Comparison of ENCODE assay signal across 17 cellular contexts in the genomic region with DNA sequence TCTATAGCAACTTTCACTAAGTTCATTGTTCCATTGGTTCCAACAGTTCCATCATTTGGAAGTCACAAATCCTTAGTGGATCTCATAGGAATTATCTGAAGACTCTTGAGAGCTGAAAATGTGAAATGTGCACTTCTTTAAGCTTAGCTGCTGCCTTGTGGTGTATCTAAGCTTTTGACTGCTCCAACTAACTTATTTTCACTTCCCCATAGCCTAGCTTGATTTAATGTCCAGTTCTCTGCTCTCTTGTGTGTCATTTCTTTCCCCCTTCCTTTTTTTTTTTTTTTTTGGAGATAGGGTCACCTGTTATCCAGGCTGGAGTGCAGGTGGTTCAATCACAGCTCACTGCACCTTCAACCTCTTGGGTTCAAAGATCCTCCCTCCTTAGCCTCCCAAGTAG.
"Had no signal": no experiment of that assay in that cellular context is flagged by ENCODE, and none has a peak within 500 bp of the region (broad histone marks: within the 10 kb centered on the region; RNA-seq: fewer than 3 reads in every experiment).

No MANE protein-coding gene starts in this region.

- H3K4me3 Mint-ChIP-seq: activated CD4-positive, alpha-beta memory T cell treated with anti-CD3 and anti-CD28 coated beads, Interleukin-2, amount 10 ng/mL, durations not matched to agents 7 days and 5 days; activated CD4-positive, alpha-beta T cell treated with anti-CD3 and anti-CD28 coated beads for 36 hours; activated naive CD8-positive, alpha-beta T cell treated with anti-CD3 and anti-CD28 coated beads for 36 hours; neural progenitor cell had no signal

- H3K36me3 Mint-ChIP-seq: neural progenitor cell had no signal

- H3K4me1 Mint-ChIP-seq: activated CD4-positive, alpha-beta memory T cell treated with anti-CD3 and anti-CD28 coated beads, Interleukin-2, amount 10 ng/mL, durations not matched to agents 7 days and 5 days; activated CD4-positive, alpha-beta T cell treated with anti-CD3 and anti-CD28 coated beads for 36 hours; activated naive CD8-positive, alpha-beta T cell treated with anti-CD3 and anti-CD28 coated beads for 36 hours had no signal

- H3K27ac Mint-ChIP-seq: activated CD4-positive, alpha-beta memory T cell treated with anti-CD3 and anti-CD28 coated beads, Interleukin-2, amount 10 ng/mL, durations not matched to agents 7 days and 5 days; activated CD4-positive, alpha-beta T cell treated with anti-CD3 and anti-CD28 coated beads for 36 hours; activated naive CD8-positive, alpha-beta T cell treated with anti-CD3 and anti-CD28 coated beads for 36 hours; neural progenitor cell had no signal

- H3K9me3 Mint-ChIP-seq: neural progenitor cell had no signal

- ATAC-seq: activated CD4-positive, alpha-beta T cell treated with anti-CD3 and anti-CD28 coated beads for 36 hours; body of pancreas; esophagus mucosa; left colon; pancreas had no signal

- DNase-seq: activated CD4-positive, alpha-beta memory T cell treated with anti-CD3 and anti-CD28 coated beads, Interleukin-2, amount 10 ng/mL, durations not matched to agents 7 days and 5 days; activated CD4-positive, alpha-beta T cell treated with anti-CD3 and anti-CD28 coated beads for 36 hours; activated gamma-delta T cell treated with Interleukin-2 at 50 U/mL for 16 hours; activated naive CD8-positive, alpha-beta T cell treated with anti-CD3 and anti-CD28 coated beads for 36 hours; amygdala; body of pancreas; caudate nucleus; left colon; pancreas; sigmoid colon; spleen; stimulated activated CD4-positive, alpha-beta T cell treated with anti-CD3 and anti-CD28 coated beads, Interleukin-2, amount 100 ng/mL, for 24 hours; stimulated activated naive CD4-positive, alpha-beta T cell; T1000; tibial artery had no signal
